Comparison of ENCODE assay signal across 8 cellular contexts in genomic region chr3:53109822-53110771, GRCh38. TPM values are rescaled to one million over a fixed set of nuclear protein-coding genes. Genes with fewer than 3 reads are reported as not detected.
DNase-seq lines count a peak whose midpoint lies in the region; ATAC-seq and TF ChIP-seq lines count a peak whose summit lies in the region.

No MANE protein-coding gene starts in this region.

- H3K27me3 ChIP-seq in H7 (ENCODE audit: control insufficient read depth, insufficient read depth, low read length), result no peaks in the 10 kb centered on the region
- no peaks in the 10 kb centered on the region for H3K27me3 ChIP-seq in upper lobe of right lung

- no peak for TF ChIP-seq CTCF in lower leg skin (IDR thresholded peaks at IDR 0.05)
- peak; percentile 67 for TF ChIP-seq CTCF in upper lobe of right lung (IDR thresholded peaks at IDR 0.05)

- no peaks in the 10 kb centered on the region for H3K4me1 Mint-ChIP-seq in central memory CD8-positive, alpha-beta T cell

- intact Hi-C loops in lower leg skin (cut with DNase I; ENCODE audit: low total_unique reads) (loop anchor here (5.0 kb wide), 1 partner anchor 87 kb away; no protein-coding TSS in a partner anchor), upper lobe of right lung (cut with DNase I) (no loop called here)

- H3K4me3 Mint-ChIP-seq in central memory CD8-positive, alpha-beta T cell, result no peak overlapping the region

- H3K9me3 ChIP-seq in upper lobe of right lung, result no peaks in the 10 kb centered on the region

- H3K27ac ChIP-seq in upper lobe of right lung, result peak overlapping the region; percentile 21

- peaks cover 24% of the 10 kb centered on the region for H3K36me3 Mint-ChIP-seq in central memory CD8-positive, alpha-beta T cell (ENCODE audit: insufficient read depth)

- H3K9me3 Mint-ChIP-seq in central memory CD8-positive, alpha-beta T cell, result no peaks in the 10 kb centered on the region

- DNase-seq in AG20443 (ENCODE audit: low spot score), result peak; percentile 86
- peak; percentile 72 for DNase-seq in H7
- DNase-seq in SK-MEL-5 (ENCODE audit: low read depth, low spot score), result peak; percentile 90
- no peak for DNase-seq in central memory CD8-positive, alpha-beta T cell (ENCODE audit: low spot score in 2 of 2)
- DNase-seq in lower leg skin (ENCODE audit: low spot score in 2 of 2), result peak; percentile 41 to 87
- peak; percentile 84 for DNase-seq in upper lobe of right lung

- no peak for TF ChIP-seq POLR2A in lower leg skin (IDR thresholded peaks at IDR 0.05)

- H3K36me3 ChIP-seq in H7 (replicated peaks; ENCODE audit: control insufficient read depth, insufficient read depth, low read length) (peaks cover 3% of the 10 kb centered on the region; the same call in 1 of the 2 replicates), upper lobe of right lung (peaks cover 36% of the 10 kb centered on the region)

- H3K27ac Mint-ChIP-seq in central memory CD8-positive, alpha-beta T cell (ENCODE audit: low read depth), result peak overlapping the region; percentile 51

- ATAC-seq in central memory CD8-positive, alpha-beta T cell (replicated peaks; ENCODE audit: extremely low read depth, poor library complexity, severe bottlenecking), result no peak
- ATAC-seq in upper lobe of right lung (peak; percentile 98), HG03521 (IDR thresholded peaks at IDR 0.05; ENCODE audit: unreplicated experiment) (no peak), HG03432 (IDR thresholded peaks at IDR 0.05; ENCODE audit: unreplicated experiment) (no peak)

- H3K4me1 ChIP-seq in upper lobe of right lung, result peaks cover 7% of the 10 kb centered on the region

- H3K27me3 Mint-ChIP-seq in central memory CD8-positive, alpha-beta T cell, result no peaks in the 10 kb centered on the region

- 30 to 36% methylated on average over 12 of the region's 12 CpGs for WGBS in lower leg skin, 2 donors

- H3K4me3 ChIP-seq in H7 (ENCODE audit: insufficient read depth, low read depth, low read length) (no peak overlapping the region), lower leg skin (ENCODE audit: low read depth, poor library complexity, severe bottlenecking) (no peak overlapping the region), upper lobe of right lung (no peak overlapping the region)

- in situ Hi-C loops in SK-MEL-5 (cut with HindIII; ENCODE audit: low pct_unique_long_range_greater_than_20kb, low sequenced_read_pairs), result no loop called here

RNA-seq across cellular contexts. Expression of gene RFT1, which starts 20.1 kb away (rescaled TPM):
- 9.5 and 10.4 TPM in 2 replicates for total RNA-seq in H7 (2014; rRNA removed; shearing (Covaris generic))
- 22.7 and 23.4 TPM in 2 replicates for total RNA-seq in SK-MEL-5 (2014; rRNA removed; shearing (Covaris generic))
- polyA plus RNA-seq in SK-MEL-5 (2015; cell fraction: cytosol; rRNA removed), result 24.2 and 29.9 TPM in 2 replicates
- 14.2 and 20.6 TPM in 2 replicates for polyA plus RNA-seq in SK-MEL-5 (2015; cell fraction: nucleus; rRNA removed)
- total RNA-seq in lower leg skin (10 to 100 TPM in 3 of 4 donors, 1 to 10 TPM in 1; 8.6 to 16.1 (median 15.5) TPM), upper lobe of right lung (20.6 TPM)

RNA-seq across cellular contexts. Expression of gene PRKCD, which starts 50.9 kb away (rescaled TPM):
- 2.9 and 3.1 TPM in 2 replicates for total RNA-seq in H7 (2014; rRNA removed; shearing (Covaris generic))
- total RNA-seq in SK-MEL-5 (2014; rRNA removed; shearing (Covaris generic)), result 3.3 and 4.0 TPM in 2 replicates
- polyA plus RNA-seq in SK-MEL-5 (2015; cell fraction: cytosol; rRNA removed), result 60.2 and 68.2 TPM in 2 replicates
- 33.7 and 45.3 TPM in 2 replicates for polyA plus RNA-seq in SK-MEL-5 (2015; cell fraction: nucleus; rRNA removed)
- total RNA-seq in lower leg skin (10 to 100 TPM; 27.2 to 35.8 (median 31.4) TPM), upper lobe of right lung (78.4 TPM)

Comparison
In these comparisons a context has a peak if more than half of its experiments do, and no peak if none do; other contexts are left out.
1. DNase-seq: peak in AG20443 (single experiment), H7 (single experiment), SK-MEL-5 (single experiment), lower leg skin (2 of 2) and upper lobe of right lung (single experiment); none in central memory CD8-positive, alpha-beta T cell (0 of 2).